Comparison of ENCODE assay signal across 10 cellular contexts in the genomic region with DNA sequence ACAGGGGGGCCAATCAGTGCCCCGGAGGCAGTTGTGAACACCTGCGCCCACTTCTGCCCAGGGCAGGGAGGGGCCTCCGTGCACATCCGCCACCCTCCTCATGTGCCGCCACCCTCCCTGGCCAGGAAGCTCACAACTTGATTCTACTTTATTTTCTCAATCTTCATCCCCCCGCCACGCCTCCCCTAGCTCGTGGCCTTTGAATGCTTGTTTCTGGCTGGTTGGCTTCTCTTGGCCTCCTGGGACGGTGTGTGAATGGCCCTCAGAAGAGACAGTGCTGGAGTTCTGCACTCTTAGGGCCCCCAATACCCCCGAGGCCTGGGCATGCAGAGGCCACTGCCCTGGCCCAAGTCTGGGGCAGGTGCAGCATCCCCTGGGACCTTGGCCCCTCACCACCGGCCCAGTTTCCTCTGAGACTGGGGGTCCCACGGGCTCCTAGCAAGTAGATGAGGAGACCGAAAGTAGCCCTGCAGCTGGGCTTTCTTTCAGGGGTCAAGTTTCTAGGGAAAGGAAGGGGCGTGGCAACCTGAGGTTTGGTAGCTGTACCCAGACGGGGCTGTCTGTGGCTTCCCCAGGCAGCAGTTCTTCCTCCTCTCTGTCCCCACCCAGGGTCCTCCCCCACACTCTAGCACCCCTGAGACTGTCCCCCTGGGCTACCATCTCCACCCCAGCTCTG. TPM values are rescaled to one million over a fixed set of nuclear protein-coding genes. Genes with fewer than 3 reads are reported as not detected.
DNase-seq lines count a peak whose midpoint lies in the region; ATAC-seq, FAIRE-seq and TF ChIP-seq lines count a peak whose summit lies in the region.
"Had no signal": no experiment of that assay in that cellular context is flagged by ENCODE, and none has a peak within 500 bp of the region (broad histone marks: within the 10 kb centered on the region; RNA-seq: fewer than 3 reads in every experiment).

No MANE protein-coding gene starts in this region.

- BruUV-seq in PC-9 (replicated peaks; lab: Mats Ljungman, UMichigan) = no TSS peak

- intact Hi-C loops in PC-9 (cut with micrococcal nuclease; ENCODE audit: unreplicated experiment) = loop anchor here (2.0 kb wide), 1 partner anchor 15 kb away; a partner anchor contains a TSS

- peaks cover 14% of the 10 kb centered on the region for H3K4me1 ChIP-seq in PC-9 (replicated peaks; ENCODE audit: insufficient read depth)
- peaks cover 14% of the 10 kb centered on the region for H3K4me1 ChIP-seq in HAP-1

- H3K9me3 ChIP-seq in PC-9 (ENCODE audit: insufficient read depth, low read depth) = no peaks in the 10 kb centered on the region
- H3K9me3 ChIP-seq in HAP-1 = no peaks in the 10 kb centered on the region; the same call in 1 of the 2 replicates

- POLR2A ChIA-PET in PC-9 (lab: Charles Lee; ENCODE audit: unreplicated experiment) = interaction anchor here (0.7 kb wide), 2 partner anchors 40 to 395 kb away, joined by 3 to 5 read pairs; no protein-coding TSS in a partner anchor

- peak overlapping the region; percentile 71 to 84 for H3K27ac Mint-ChIP-seq in natural killer cell treated with Interleukin-12 subunit alpha and Interleukin-12 subunit beta and Interleukin-15 and Interleukin-18, amount 100 ng/mL, for 72 hours

- no peaks in the 10 kb centered on the region for H3K9me3 Mint-ChIP-seq in natural killer cell treated with Interleukin-12 subunit alpha and Interleukin-12 subunit beta and Interleukin-15 and Interleukin-18, amount 100 ng/mL, for 72 hours

- peak in 1 of 2 donors; percentile 41 for ATAC-seq in natural killer cell treated with Interleukin-12 subunit alpha and Interleukin-12 subunit beta and Interleukin-15 and Interleukin-18, amount 100 ng/mL, for 72 hours
- ATAC-seq in HG02884 (IDR thresholded peaks at IDR 0.05; ENCODE audit: unreplicated experiment) = no peak

- no peak for TF ChIP-seq CTCF in PC-9 (conservative IDR thresholded peaks at IDR 0.05)

- peaks cover 10% of the 10 kb centered on the region; the same call in 1 of the 2 replicates for H3K27me3 ChIP-seq in PC-9 (ENCODE audit: insufficient read depth, low read depth)
- H3K27me3 ChIP-seq in HAP-1 (ENCODE audit: low read depth) = no peaks in the 10 kb centered on the region

- in situ Hi-C loops in HAP-1 (cut with MboI; ENCODE audit: low sequenced_read_pairs) = no loop called here

- no peak overlapping the region for H3K27ac ChIP-seq in PC-9
- H3K27ac ChIP-seq in angular gyrus (ENCODE audit: low read depth, low read length) = peak overlapping the region; percentile 40

- H3K36me3 ChIP-seq in PC-9 (ENCODE audit: low read depth) = no peaks in the 10 kb centered on the region
- peaks cover 2% of the 10 kb centered on the region; the same call in 1 of the 2 replicates for H3K36me3 ChIP-seq in HAP-1 (replicated peaks)

- no peaks in the 10 kb centered on the region for H3K9me2 ChIP-seq in PC-9 (ENCODE audit: insufficient read depth)

- H3K27me3 Mint-ChIP-seq in natural killer cell treated with Interleukin-12 subunit alpha and Interleukin-12 subunit beta and Interleukin-15 and Interleukin-18, amount 100 ng/mL, for 72 hours = no peaks in the 10 kb centered on the region

- H4K20me1 ChIP-seq in PC-9 (ENCODE audit: insufficient read depth) = peaks cover 8% of the 10 kb centered on the region; the same call in 1 of the 2 replicates

- H3K4me2 ChIP-seq in PC-9 = peak overlapping the region; percentile 99

- peak; percentile 93 for FAIRE-seq in GM18507 (lab: Jason Lieb, UNC)
- no peak for FAIRE-seq in frontal cortex (lab: Jason Lieb, UNC)

- peaks cover 28% of the 10 kb centered on the region for H3F3A ChIP-seq in PC-9 (ENCODE audit: insufficient read depth, low read depth)

- H3K4me1 Mint-ChIP-seq in natural killer cell treated with Interleukin-12 subunit alpha and Interleukin-12 subunit beta and Interleukin-15 and Interleukin-18, amount 100 ng/mL, for 72 hours (ENCODE audit: low read depth in 2 of 2) = peaks cover 11 to 24% of the 10 kb centered on the region in 2 donors

- no peak overlapping the region for H2AFZ ChIP-seq in PC-9

- H3K4me3 ChIP-seq in PC-9 (peak overlapping the region; percentile 94; the same call in 1 of the 2 replicates), HAP-1 (no peak overlapping the region)

- CTCF ChIA-PET in PC-9 (lab: Charles Lee) = no interaction called here

- H3K79me2 ChIP-seq in PC-9 (ENCODE audit: low read depth) = peaks cover 12% of the 10 kb centered on the region

- DNase-seq in GM18507 (ENCODE audit: extremely low spot score, insufficient read length, low read depth) = no peak
- no peak for DNase-seq in PC-9
- no peak for DNase-seq in natural killer cell treated with Interleukin-12 subunit alpha and Interleukin-12 subunit beta and Interleukin-15 and Interleukin-18, amount 100 ng/mL, for 72 hours (ENCODE audit: low spot score)
- no peak for DNase-seq in HAP-1 (ENCODE audit: low spot score in 2 of 2)
- no peak for DNase-seq in NCI-H2196 treated with DMSO at 0.1 percent for 48 hours (lab: John Stamatoyannopoulos, UW; ENCODE audit: unreplicated experiment)
- DNase-seq in frontal cortex (ENCODE audit: low spot score in 2 of 2) = no peak

- H3K36me3 Mint-ChIP-seq in natural killer cell treated with Interleukin-12 subunit alpha and Interleukin-12 subunit beta and Interleukin-15 and Interleukin-18, amount 100 ng/mL, for 72 hours = no peaks in the 10 kb centered on the region

- H3K4me3 Mint-ChIP-seq in natural killer cell treated with Interleukin-12 subunit alpha and Interleukin-12 subunit beta and Interleukin-15 and Interleukin-18, amount 100 ng/mL, for 72 hours = peak overlapping the region; percentile 82

RNA-seq across cellular contexts. Expression of a gene that starts 1.3 kb away (rescaled TPM):
- total RNA-seq in PC-9 (2021) (33.3 and 39.2 TPM in 2 replicates), frontal cortex (7.7 TPM)
- total RNA-seq in natural killer cell treated with Interleukin-12 subunit alpha and Interleukin-12 subunit beta and Interleukin-15 and Interleukin-18, amount 100 ng/mL, for 72 hours = 10 to 100 TPM; 27.1 to 33.4 TPM

RNA-seq across cellular contexts. Expression of a gene that starts 1.9 kb away (rescaled TPM):
- 1.5 and 2.7 TPM in 2 replicates for total RNA-seq in PC-9 (2021)
- total RNA-seq in natural killer cell treated with Interleukin-12 subunit alpha and Interleukin-12 subunit beta and Interleukin-15 and Interleukin-18, amount 100 ng/mL, for 72 hours = under 1 TPM; 0.12 to 0.20 TPM
- total RNA-seq in frontal cortex = 13.5 TPM

RNA-seq across cellular contexts. Expression of a gene that starts 6.2 kb away (rescaled TPM):
- total RNA-seq in PC-9 (2021) = not detected in 2 replicates
- not detected for total RNA-seq in natural killer cell treated with Interleukin-12 subunit alpha and Interleukin-12 subunit beta and Interleukin-15 and Interleukin-18, amount 100 ng/mL, for 72 hours
- 2.9 TPM for total RNA-seq in frontal cortex
- total RNA-seq: kidney epithelial cell, M059J had no signal

RNA-seq across cellular contexts. Expression of a gene that starts 15.0 kb away (rescaled TPM):
- total RNA-seq in PC-9 (2021) (100 and 156 TPM in 2 replicates), frontal cortex (36.7 TPM)
- 10 to 100 TPM; 23.2 to 24.1 TPM for total RNA-seq in natural killer cell treated with Interleukin-12 subunit alpha and Interleukin-12 subunit beta and Interleukin-15 and Interleukin-18, amount 100 ng/mL, for 72 hours

RNA-seq across cellular contexts. Expression of a gene that starts 28.6 kb away (rescaled TPM):
- total RNA-seq in PC-9 (2021) (0.83 TPM in 1 of 2 replicates, not detected in the other), frontal cortex (0.41 TPM)
- total RNA-seq in natural killer cell treated with Interleukin-12 subunit alpha and Interleukin-12 subunit beta and Interleukin-15 and Interleukin-18, amount 100 ng/mL, for 72 hours = not detected
- total RNA-seq: M059J had no signal
